In the genomic region with DNA sequence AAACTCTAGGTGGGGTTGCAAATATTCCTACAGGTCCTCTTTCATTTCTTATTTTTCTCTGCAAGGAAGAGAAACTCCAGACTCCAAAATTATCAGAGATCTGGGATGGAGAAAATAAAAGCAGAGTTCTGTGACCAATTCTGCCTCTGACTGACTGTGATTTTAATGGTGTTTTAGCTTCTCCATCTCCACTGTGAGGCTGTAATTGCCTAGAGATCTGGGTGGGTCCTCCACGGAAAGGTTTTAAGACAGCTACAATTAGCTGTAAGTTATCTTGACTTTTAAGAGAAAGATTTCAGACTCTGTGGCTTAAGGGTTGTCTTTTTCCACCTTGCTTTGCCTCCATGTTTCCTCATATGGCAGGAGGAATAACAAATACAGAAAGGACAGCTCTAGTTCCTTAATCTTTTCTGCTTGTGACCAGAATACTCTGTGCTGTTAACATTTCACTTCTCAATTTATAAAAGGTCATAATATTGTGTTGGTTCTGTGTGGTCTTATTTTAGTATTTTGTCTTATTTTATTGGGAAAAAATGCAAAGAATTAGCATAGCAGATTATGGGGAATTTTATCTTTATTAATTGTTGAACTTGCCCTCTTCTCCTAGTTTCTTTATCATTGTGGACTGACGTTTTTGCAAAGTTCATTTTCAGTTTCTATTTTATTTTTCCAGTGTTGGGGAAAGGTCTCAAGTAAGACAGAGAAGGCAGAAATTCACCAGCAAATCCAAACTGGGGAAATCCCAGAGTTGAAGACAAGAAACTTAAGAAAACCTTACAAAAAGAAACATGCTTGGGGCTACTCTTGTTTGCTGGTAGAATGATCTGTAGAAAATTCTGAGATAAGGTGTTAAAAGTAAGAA, we compare ENCODE assay signal across 12 cellular contexts.
DNase-seq lines count a peak whose midpoint lies in the region; ATAC-seq and TF ChIP-seq lines count a peak whose summit lies in the region.
"Had no signal": no experiment of that assay in that cellular context is flagged by ENCODE, and none has a peak within 500 bp of the region (broad histone marks: within the 10 kb centered on the region; RNA-seq: fewer than 3 reads in every experiment).

No MANE protein-coding gene starts in this region.

- POLR2A ChIA-PET in HEK293T (lab: Yijun Ruan, JAX) = no interaction called here
- POLR2A ChIA-PET in MCF 10A (lab: Yijun Ruan, JAX) = interaction anchor here (0.7 kb wide), 1 partner anchor 66 kb away, joined by 3 read pairs; no protein-coding TSS in a partner anchor

- TF ChIP-seq CTCF in CD14-positive monocyte (IDR thresholded peaks at IDR 0.05) = no peak
- no peak for TF ChIP-seq CTCF in mesothelial cell of epicardium (IDR thresholded peaks at IDR 0.05; ENCODE audit: unreplicated experiment)
- no peak for TF ChIP-seq CTCF in type B pancreatic cell (conservative IDR thresholded peaks at IDR 0.05)
- no peak for TF ChIP-seq CTCF in MCF 10A (IDR thresholded peaks at IDR 0.05; ENCODE audit: unreplicated experiment)

- peak overlapping the region in 1 of 2 donors; percentile 50 for H3K4me3 Mint-ChIP-seq in CD14-positive monocyte
- H3K4me3 Mint-ChIP-seq in activated T-helper 17 cell treated with anti-CD3 and anti-CD28 coated beads, Interleukin-2, amount 50 U/mL, for 72 hours = peak overlapping the region; percentile 50
- no peak overlapping the region for H3K4me3 Mint-ChIP-seq in mesothelial cell of epicardium
- H3K4me3 Mint-ChIP-seq in type B pancreatic cell = no peak overlapping the region
- no peak overlapping the region for H3K4me3 Mint-ChIP-seq in MCF 10A (ENCODE audit: unreplicated experiment)
- H3K4me3 Mint-ChIP-seq: CD4-positive, CD25-positive, alpha-beta regulatory T cell; endodermal cell had no signal

- intact Hi-C loops in CD14-positive monocyte (cut with micrococcal nuclease) (no loop called here), MCF 10A (cut with micrococcal nuclease) (no loop called here)

- peaks cover 0 to 1% (median 0%) of the 10 kb centered on the region in 3 donors for H3K27me3 Mint-ChIP-seq in CD14-positive monocyte (ENCODE audit: low read depth in 3 of 3)
- H3K27me3 Mint-ChIP-seq in activated T-helper 17 cell treated with anti-CD3 and anti-CD28 coated beads, Interleukin-2, amount 50 U/mL, for 72 hours = no peaks in the 10 kb centered on the region
- no peaks in the 10 kb centered on the region for H3K27me3 Mint-ChIP-seq in mesothelial cell of epicardium (ENCODE audit: low read depth)
- peaks cover 6% of the 10 kb centered on the region for H3K27me3 Mint-ChIP-seq in type B pancreatic cell
- no peaks in the 10 kb centered on the region for H3K27me3 Mint-ChIP-seq in MCF 10A (ENCODE audit: insufficient read depth, unreplicated experiment)

- H3K36me3 Mint-ChIP-seq in CD14-positive monocyte (no peaks in the 10 kb centered on the region), mesothelial cell of epicardium (no peaks in the 10 kb centered on the region), type B pancreatic cell (no peaks in the 10 kb centered on the region), MCF 10A (ENCODE audit: insufficient read depth, unreplicated experiment) (no peaks in the 10 kb centered on the region)
- H3K36me3 Mint-ChIP-seq in activated T-helper 17 cell treated with anti-CD3 and anti-CD28 coated beads, Interleukin-2, amount 50 U/mL, for 72 hours (ENCODE audit: low read depth) = no peaks in the 10 kb centered on the region
- H3K36me3 Mint-ChIP-seq: CD4-positive, CD25-positive, alpha-beta regulatory T cell had no signal

- DNase-seq in CD14-positive monocyte (ENCODE audit: low spot score) (no peak), mesothelial cell of epicardium (ENCODE audit: low spot score in 2 of 2, unreplicated experiment in 2 of 2) (no peak), HEK293T (ENCODE audit: extremely low spot score) (no peak), type B pancreatic cell (ENCODE audit: extremely low spot score, unreplicated experiment) (no peak), MCF 10A (ENCODE audit: unreplicated experiment) (no peak)
- DNase-seq: activated CD8-positive, alpha-beta memory T cell treated with anti-CD3 and anti-CD28 coated beads, Interleukin-2, amount 50 U/mL, for 48 hours; CD4-positive, CD25-positive, alpha-beta regulatory T cell; endodermal cell; Kasumi-1 had no signal

- ATAC-seq in GM19463 (IDR thresholded peaks at IDR 0.05; ENCODE audit: unreplicated experiment) = peak; percentile 50
- ATAC-seq in activated T-helper 17 cell treated with anti-CD3 and anti-CD28 coated beads, Interleukin-2, amount 50 U/mL, for 72 hours (replicated peaks) = peak; percentile 47
- ATAC-seq in HG03460 (IDR thresholded peaks at IDR 0.05; ENCODE audit: unreplicated experiment) = no peak

- H3K27ac Mint-ChIP-seq in CD14-positive monocyte (peak overlapping the region in 4 of 7 donors; percentile 9 to 70 (median 39)), mesothelial cell of epicardium (peak overlapping the region; percentile 28), type B pancreatic cell (no peak overlapping the region), MCF 10A (ENCODE audit: low read depth, unreplicated experiment) (no peak overlapping the region)
- peak overlapping the region; percentile 59 for H3K27ac Mint-ChIP-seq in activated T-helper 17 cell treated with anti-CD3 and anti-CD28 coated beads, Interleukin-2, amount 50 U/mL, for 72 hours
- H3K27ac Mint-ChIP-seq: endodermal cell had no signal

- CTCF ChIA-PET in HEK293T (lab: Yijun Ruan, JAX) = no interaction called here
- CTCF ChIA-PET in MCF 10A (lab: Yijun Ruan, JAX) = no interaction called here

- BruUV-seq in MCF 10A (replicated peaks; lab: Mats Ljungman, UMichigan) = no TSS peak

- peaks cover 16% of the 10 kb centered on the region for H3K4me1 Mint-ChIP-seq in CD14-positive monocyte
- peaks cover 9% of the 10 kb centered on the region for H3K4me1 Mint-ChIP-seq in activated T-helper 17 cell treated with anti-CD3 and anti-CD28 coated beads, Interleukin-2, amount 50 U/mL, for 72 hours
- H3K4me1 Mint-ChIP-seq in mesothelial cell of epicardium = peaks cover 19% of the 10 kb centered on the region
- H3K4me1 Mint-ChIP-seq in type B pancreatic cell (ENCODE audit: unreplicated experiment) = peaks cover 8% of the 10 kb centered on the region
- H3K4me1 Mint-ChIP-seq in MCF 10A (ENCODE audit: insufficient read depth, unreplicated experiment) = peaks cover 5% of the 10 kb centered on the region
- H3K4me1 Mint-ChIP-seq: endodermal cell had no signal

- H3K9me3 Mint-ChIP-seq in CD14-positive monocyte = peaks cover 0 to 14% (median 9%) of the 10 kb centered on the region in 7 donors
- H3K9me3 Mint-ChIP-seq in activated T-helper 17 cell treated with anti-CD3 and anti-CD28 coated beads, Interleukin-2, amount 50 U/mL, for 72 hours = no peaks in the 10 kb centered on the region
- peaks cover 23% of the 10 kb centered on the region for H3K9me3 Mint-ChIP-seq in mesothelial cell of epicardium
- H3K9me3 Mint-ChIP-seq in type B pancreatic cell = no peaks in the 10 kb centered on the region
- no peaks in the 10 kb centered on the region for H3K9me3 Mint-ChIP-seq in MCF 10A (ENCODE audit: unreplicated experiment)

TF ChIP-seq in HEK293T, 16 proteins besides CTCF, POLR2A, EP300 and RAD21:
- TF ChIP-seq, protein P1, sequence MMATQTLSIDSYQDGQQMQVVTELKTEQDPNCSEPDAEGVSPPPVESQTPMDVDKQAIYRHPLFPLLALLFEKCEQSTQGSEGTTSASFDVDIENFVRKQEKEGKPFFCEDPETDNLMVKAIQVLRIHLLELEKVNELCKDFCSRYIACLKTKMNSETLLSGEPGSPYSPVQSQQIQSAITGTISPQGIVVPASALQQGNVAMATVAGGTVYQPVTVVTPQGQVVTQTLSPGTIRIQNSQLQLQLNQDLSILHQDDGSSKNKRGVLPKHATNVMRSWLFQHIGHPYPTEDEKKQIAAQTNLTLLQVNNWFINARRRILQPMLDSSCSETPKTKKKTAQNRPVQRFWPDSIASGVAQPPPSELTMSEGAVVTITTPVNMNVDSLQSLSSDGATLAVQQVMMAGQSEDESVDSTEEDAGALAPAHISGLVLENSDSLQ (IDR thresholded peaks at IDR 0.05) = no peak
- TF ChIP-seq SUZ12 (IDR thresholded peaks at IDR 0.05) (no peak), NFRKB (IDR thresholded peaks at IDR 0.05) (no peak), ELF4 (IDR thresholded peaks at IDR 0.05) (no peak), TARDBP (IDR thresholded peaks at IDR 0.05) (no peak), FOXM1 (IDR thresholded peaks at IDR 0.05; ENCODE audit: borderline replicate concordance) (no peak), FOXA1 (IDR thresholded peaks at IDR 0.05) (no peak), SP1 (IDR thresholded peaks at IDR 0.05) (no peak), BHLHE40 (IDR thresholded peaks at IDR 0.05; ENCODE audit: borderline replicate concordance) (no peak), LEF1 (IDR thresholded peaks at IDR 0.05; ENCODE audit: borderline replicate concordance) (no peak), FOXK2 (IDR thresholded peaks at IDR 0.05) (no peak), ZNF384 (IDR thresholded peaks at IDR 0.05) (no peak), CTBP1 (IDR thresholded peaks at IDR 0.05; ENCODE audit: borderline replicate concordance) (no peak), HDGF (IDR thresholded peaks at IDR 0.05; ENCODE audit: borderline replicate concordance) (no peak)
TF ChIP-seq in HEK293T: peak in this region for 0.

Comparison
In these comparisons a context has a peak if more than half of its experiments do, and no peak if none do; other contexts are left out.
1. H3K27ac Mint-ChIP-seq: peak in CD14-positive monocyte (4 of 7), activated T-helper 17 cell treated with anti-CD3 and anti-CD28 coated beads, Interleukin-2, amount 50 U/mL, for 72 hours (single experiment) and mesothelial cell of epicardium (single experiment); none in type B pancreatic cell (single experiment) and MCF 10A (single experiment).